In genomic region chr15:65558336-65558735, GRCh38 we compare ENCODE assay signal across 1 cellular context.
A peak's percentile ranks its signal among the peaks of the same experiment; 100 is the strongest.
TF ChIP-seq lines count a peak whose summit lies in the region.

No MANE protein-coding gene starts in this region.

TF ChIP-seq in HepG2, 621 proteins besides CTCF, POLR2A, EP300 and RAD21:
- TF ChIP-seq ZSCAN31 (CRISPR knock-in tag; IDR thresholded peaks at IDR 0.05; ENCODE audit: low read depth), result no peak
- no peak for TF ChIP-seq ZNF430 (CRISPR knock-in tag; IDR thresholded peaks at IDR 0.05)
- TF ChIP-seq ZBTB8A (CRISPR knock-in tag; IDR thresholded peaks at IDR 0.05; ENCODE audit: borderline replicate concordance, low read depth), result no peak
- TF ChIP-seq DDIT3 (CRISPR knock-in tag; IDR thresholded peaks at IDR 0.05), result no peak
- TF ChIP-seq STAG1 (CRISPR knock-in tag; IDR thresholded peaks at IDR 0.05), result 0 out of 2 replicates have a peak, but pooled peaks have one; percentile 5
- TF ChIP-seq ZNF737 (CRISPR knock-in tag; IDR thresholded peaks at IDR 0.05; ENCODE audit: borderline replicate concordance), result no peak
- TF ChIP-seq POLR2AphosphoS2 (IDR thresholded peaks at IDR 0.05; ENCODE audit: low read depth, low read length), result no peak
- TF ChIP-seq HNRNPK (IDR thresholded peaks at IDR 0.05; ENCODE audit: low read depth, low read length, poor library complexity, severe bottlenecking), result no peak
